22 cellular contexts compared by ENCODE assay signal in genomic region chr12:66594688-66595087, GRCh38.
A peak's percentile ranks its signal among the peaks of the same experiment; 100 is the strongest.
DNase-seq lines count a peak whose midpoint lies in the region; ATAC-seq and TF ChIP-seq lines count a peak whose summit lies in the region.
"Had no signal": no experiment of that assay in that cellular context is flagged by ENCODE, and none has a peak within 500 bp of the region (broad histone marks: within the 10 kb centered on the region; RNA-seq: fewer than 3 reads in every experiment).

No MANE protein-coding gene starts in this region.

- H3K27ac ChIP-seq in RWPE2 (ENCODE audit: poor library complexity, severe bottlenecking) (no peak overlapping the region), left lung (no peak overlapping the region)
- H3K27ac ChIP-seq: BLaER1 treated with 17β-estradiol and CSF1 and Interleukin-3, amounts not matched to agents 10 nM and 100 nM had no signal

- H3K4me3 ChIP-seq in AG10803 (ENCODE audit: low read length) = no peak overlapping the region
- no peak overlapping the region for H3K4me3 ChIP-seq in RWPE2 (ENCODE audit: severe bottlenecking)
- H3K4me3 ChIP-seq in epithelial cell of esophagus (ENCODE audit: low read length) = no peak overlapping the region
- H3K4me3 ChIP-seq in left lung = no peak overlapping the region
- H3K4me3 ChIP-seq: BLaER1 treated with 17β-estradiol and CSF1 and Interleukin-3, amounts not matched to agents 10 nM and 100 nM; GM12878; GM23338 had no signal

- peak; percentile 8 for DNase-seq in AG10803 (ENCODE audit: low read depth)
- DNase-seq in RWPE2 (ENCODE audit: low spot score) = no peak
- DNase-seq in epithelial cell of esophagus (ENCODE audit: low read depth) = peak; percentile 26
- DNase-seq in omental fat pad (ENCODE audit: low spot score) = no peak
- no peak for DNase-seq in OCI-M1 (lab: John Stamatoyannopoulos, UW)
- DNase-seq in left lung = no peak
- DNase-seq in GM19238 (ENCODE audit: insufficient read length, low spot score) = no peak
- DNase-seq: Calu3; CD8-positive, alpha-beta T cell; GF-D8; NCI-H1105 treated with DMSO at 0.1 percent for 48 hours; NCI-H1694 treated with DMSO at 0.1 percent for 48 hours; NCI-H2107; NCI-H2227 treated with DMSO at 0.1 percent for 48 hours; NCI-H524 treated with DMSO at 0.1 percent for 48 hours; Right ventricle myocardium superior had no signal

- H3K4me1 ChIP-seq in RWPE2 (ENCODE audit: insufficient read depth, poor library complexity, severe bottlenecking) = peaks cover 27% of the 10 kb centered on the region
- no peaks in the 10 kb centered on the region for H3K4me1 ChIP-seq in left lung

- TF ChIP-seq CTCF in AG10803 (conservative IDR thresholded peaks at IDR 0.05; ENCODE audit: low read length) = no peak
- TF ChIP-seq CTCF in RWPE2 (IDR thresholded peaks at IDR 0.05; ENCODE audit: poor library complexity, severe bottlenecking) = no peak
- no peak for TF ChIP-seq CTCF in epithelial cell of esophagus (IDR thresholded peaks at IDR 0.05; ENCODE audit: insufficient read depth, low read depth, low read length, missing control alignments)
- no peak for TF ChIP-seq CTCF in omental fat pad (IDR thresholded peaks at IDR 0.05)
- no peak for TF ChIP-seq CTCF in left lung (IDR thresholded peaks at IDR 0.05)

- H3K36me3 ChIP-seq in RWPE2 (ENCODE audit: low read depth) (no peaks in the 10 kb centered on the region), left lung (no peaks in the 10 kb centered on the region)
- H3K36me3 ChIP-seq: BLaER1 treated with 17β-estradiol and CSF1 and Interleukin-3, amounts not matched to agents 10 nM and 100 nM had no signal

- intact Hi-C loops in left lung (cut with DNase I) = no loop called here

- H3K9me3 ChIP-seq in RWPE2 (ENCODE audit: severe bottlenecking) (no peaks in the 10 kb centered on the region), left lung (no peaks in the 10 kb centered on the region)
- H3K9me3 ChIP-seq: BLaER1 treated with 17β-estradiol and CSF1 and Interleukin-3, amounts not matched to agents 10 nM and 100 nM had no signal

- peak; percentile 65 for ATAC-seq in RWPE2 (ENCODE audit: low read depth)
- ATAC-seq in omental fat pad (ENCODE audit: low FRiP score) = peak; percentile 84
- ATAC-seq in left lung = no peak
- ATAC-seq in GM18873 (IDR thresholded peaks at IDR 0.05; ENCODE audit: low FRiP score, unreplicated experiment) = no peak
- ATAC-seq: CD8-positive, alpha-beta T cell; GM12878; GM23338; HCT116; Panc1 had no signal

- H3K27me3 ChIP-seq in RWPE2 (ENCODE audit: insufficient read depth, poor library complexity, severe bottlenecking) (no peaks in the 10 kb centered on the region), left lung (no peaks in the 10 kb centered on the region)
- H3K27me3 ChIP-seq: BLaER1 treated with 17β-estradiol and CSF1 and Interleukin-3, amounts not matched to agents 10 nM and 100 nM had no signal

Comparison
In these comparisons a context has a peak if more than half of its experiments do, and no peak if none do; other contexts are left out.
1. DNase-seq: peak in AG10803 (single experiment) and epithelial cell of esophagus (single experiment); none in RWPE2 (single experiment), omental fat pad (single experiment), OCI-M1 (single experiment), left lung (0 of 2) and GM19238 (single experiment).
2. ATAC-seq: peak in RWPE2 (single experiment) and omental fat pad (single experiment); none in left lung (single experiment) and GM18873 (single experiment).